Comparison of ENCODE assay signal across 8 cellular contexts in genomic region chr9:108565651-108566378, GRCh38.
DNase-seq lines count a peak whose midpoint lies in the region; ATAC-seq and TF ChIP-seq lines count a peak whose summit lies in the region.

No MANE protein-coding gene starts in this region.

- intact Hi-C loops in left ventricle myocardium inferior (cut with micrococcal nuclease), result loop anchor here (5.0 to 10.0 kb wide), 2 partner anchors 99 to 1101 kb away; no protein-coding TSS in a partner anchor

- H3K4me1 ChIP-seq in left ventricle myocardium inferior, result peaks cover 4% of the 10 kb centered on the region

- peak; percentile 79 for ATAC-seq in GM18909 (IDR thresholded peaks at IDR 0.05; ENCODE audit: poor library complexity, unreplicated experiment)
- peak; percentile 73 for ATAC-seq in HG03280 (IDR thresholded peaks at IDR 0.05; ENCODE audit: unreplicated experiment)

- H3K9me3 ChIP-seq in left ventricle myocardium inferior (replicated peaks), result no peaks in the 10 kb centered on the region

- peaks cover 2% of the 10 kb centered on the region for H3K27me3 ChIP-seq in left ventricle myocardium inferior (ENCODE audit: low read depth)

- TF ChIP-seq CTCF in left ventricle myocardium inferior (IDR thresholded peaks at IDR 0.05; ENCODE audit: borderline replicate concordance), result peak; percentile 90

- no peak overlapping the region for H3K4me3 ChIP-seq in left ventricle myocardium inferior

- H3K36me3 ChIP-seq in left ventricle myocardium inferior, result no peaks in the 10 kb centered on the region

- no peak overlapping the region for H3K27ac ChIP-seq in left ventricle myocardium inferior (replicated peaks)

- DNase-seq in COLO668 (lab: John Stamatoyannopoulos, UW; ENCODE audit: unreplicated experiment), result peak; percentile 78
- peak; percentile 86 for DNase-seq in NCI-H2196 (lab: John Stamatoyannopoulos, UW; ENCODE audit: unreplicated experiment)
- peak; percentile 81 for DNase-seq in amniotic epithelial cell (ENCODE audit: low read depth)
- no peak for DNase-seq in left ventricle myocardium inferior
- peak; percentile 85 for DNase-seq in putamen (ENCODE audit: low spot score)
- no peak for DNase-seq in activated CD4-positive, CD25-positive, alpha-beta regulatory T cell (lab: John Stamatoyannopoulos, UW)

Comparison
In these comparisons a context has a peak if more than half of its experiments do, and no peak if none do; other contexts are left out.
1. DNase-seq: peak in COLO668 (single experiment), NCI-H2196 (single experiment), amniotic epithelial cell (single experiment) and putamen (single experiment); none in left ventricle myocardium inferior (single experiment) and activated CD4-positive, CD25-positive, alpha-beta regulatory T cell (0 of 4).